In genomic region chrX:19659929-19660328, GRCh38 we compare ENCODE assay signal across 16 cellular contexts.
DNase-seq lines count a peak whose midpoint lies in the region; ATAC-seq and TF ChIP-seq lines count a peak whose summit lies in the region.
"Had no signal": no experiment of that assay in that cellular context is flagged by ENCODE, and none has a peak within 500 bp of the region (broad histone marks: within the 10 kb centered on the region; RNA-seq: fewer than 3 reads in every experiment).

No MANE protein-coding gene starts in this region.

- H3K36me3 Mint-ChIP-seq in activated T-cell treated with anti-CD3 and anti-CD28 coated beads, Interleukin-2, amount 50 U/mL, for 4 hours (ENCODE audit: insufficient read depth), result peaks cover 20% of the 10 kb centered on the region

- peaks cover 42% of the 10 kb centered on the region for H3K4me1 Mint-ChIP-seq in activated T-cell treated with anti-CD3 and anti-CD28 coated beads, Interleukin-2, amount 50 U/mL, for 4 hours (ENCODE audit: low read depth)

- H3K4me3 Mint-ChIP-seq in activated T-cell treated with anti-CD3 and anti-CD28 coated beads, Interleukin-2, amount 50 U/mL, for 4 hours, result no peak overlapping the region
- H3K4me3 Mint-ChIP-seq: activated CD8-positive, alpha-beta memory T cell treated with anti-CD3 and anti-CD28 coated beads, Interleukin-2, amount 10 ng/mL, durations not matched to agents 7 days and 5 days; CD8-positive, alpha-beta T cell; effector memory CD8-positive, alpha-beta T cell; naive thymus-derived CD4-positive, alpha-beta T cell had no signal

- ATAC-seq in GM18867 (IDR thresholded peaks at IDR 0.05; ENCODE audit: unreplicated experiment) (peak; percentile 40), SK-N-SH treated with all-trans-retinoic acid at 6 μM for 48 hours (peak; percentile 53; the same call in 2 of the 3 replicates), HG03097 (IDR thresholded peaks at IDR 0.05; ENCODE audit: low FRiP score, unreplicated experiment) (no peak)
- ATAC-seq in activated T-cell treated with anti-CD3 and anti-CD28 coated beads, Interleukin-2, amount 50 U/mL, for 4 hours, result no peak
- ATAC-seq: activated CD8-positive, alpha-beta memory T cell treated with anti-CD3 and anti-CD28 coated beads, Interleukin-2, amount 10 ng/mL, durations not matched to agents 7 days and 5 days; CD8-positive, alpha-beta T cell; effector memory CD8-positive, alpha-beta T cell; lower lobe of right lung; naive thymus-derived CD4-positive, alpha-beta T cell had no signal

- no peaks in the 10 kb centered on the region for H3K27me3 Mint-ChIP-seq in activated T-cell treated with anti-CD3 and anti-CD28 coated beads, Interleukin-2, amount 50 U/mL, for 4 hours (ENCODE audit: low read depth)
- H3K27me3 Mint-ChIP-seq: activated CD8-positive, alpha-beta memory T cell treated with anti-CD3 and anti-CD28 coated beads, Interleukin-2, amount 10 ng/mL, durations not matched to agents 7 days and 5 days; effector memory CD8-positive, alpha-beta T cell; naive thymus-derived CD4-positive, alpha-beta T cell had no signal

- TF ChIP-seq CTCF in fibroblast of mammary gland (conservative IDR thresholded peaks at IDR 0.05; ENCODE audit: control insufficient read depth, insufficient read depth, low read depth, low read length) (peak; percentile 24), foreskin fibroblast (IDR thresholded peaks at IDR 0.05; ENCODE audit: low read depth, low read length) (no peak)

- no peak overlapping the region for H3K4me3 ChIP-seq in fibroblast of mammary gland (ENCODE audit: control insufficient read depth, low read depth, low read length)
- no peak overlapping the region for H3K4me3 ChIP-seq in foreskin fibroblast (ENCODE audit: low read depth in 1 of 2, low read length in 2 of 2)
- H3K4me3 ChIP-seq: lower lobe of right lung had no signal

- DNase-seq in DMS53 (lab: John Stamatoyannopoulos, UW) (peak; percentile 2), DMS53 treated with DMSO at 0.1 percent for 48 hours (lab: John Stamatoyannopoulos, UW; ENCODE audit: unreplicated experiment) (no peak), fibroblast of mammary gland (ENCODE audit: low read depth) (peak; percentile 37), foreskin fibroblast (no peak)
- DNase-seq in activated T-cell treated with anti-CD3 and anti-CD28 coated beads, Interleukin-2, amount 50 U/mL, for 4 hours, result no peak
- DNase-seq: 8988T; activated CD8-positive, alpha-beta memory T cell treated with anti-CD3 and anti-CD28 coated beads, Interleukin-2, amount 10 ng/mL, durations not matched to agents 7 days and 5 days; activated naive CD4-positive, alpha-beta T cell; CD8-positive, alpha-beta T cell; effector memory CD8-positive, alpha-beta T cell; lower lobe of right lung; naive thymus-derived CD4-positive, alpha-beta T cell; WERI-Rb-1 had no signal

- no peaks in the 10 kb centered on the region for H3K9me3 Mint-ChIP-seq in activated T-cell treated with anti-CD3 and anti-CD28 coated beads, Interleukin-2, amount 50 U/mL, for 4 hours
- H3K9me3 Mint-ChIP-seq: CD8-positive, alpha-beta T cell; effector memory CD8-positive, alpha-beta T cell had no signal

TF ChIP-seq in SK-N-SH treated with all-trans-retinoic acid at 6 μM for 48 hours, 23 proteins besides CTCF, POLR2A, EP300 and RAD21:
- TF ChIP-seq SNAI2 (CRISPR knock-in tag; IDR thresholded peaks at IDR 0.05) (no peak), TCF4 (CRISPR knock-in tag; IDR thresholded peaks at IDR 0.05; ENCODE audit: borderline replicate concordance) (no peak), BACH2 (CRISPR knock-in tag; IDR thresholded peaks at IDR 0.05; ENCODE audit: borderline replicate concordance) (no peak), ZFP30 (CRISPR knock-in tag; IDR thresholded peaks at IDR 0.05) (no peak), TOX (CRISPR knock-in tag; IDR thresholded peaks at IDR 0.05; ENCODE audit: borderline replicate concordance) (no peak), OSR1 (CRISPR knock-in tag; IDR thresholded peaks at IDR 0.05) (no peak), ZC3H10 (CRISPR knock-in tag; IDR thresholded peaks at IDR 0.05) (no peak), ZFP3 (CRISPR knock-in tag; IDR thresholded peaks at IDR 0.05) (no peak), GLIS3 (CRISPR knock-in tag; IDR thresholded peaks at IDR 0.05) (no peak), PPARA (CRISPR knock-in tag; IDR thresholded peaks at IDR 0.05; ENCODE audit: borderline replicate concordance) (no peak), ZNF70 (CRISPR knock-in tag; IDR thresholded peaks at IDR 0.05) (no peak)
- TF ChIP-seq, protein P1, sequence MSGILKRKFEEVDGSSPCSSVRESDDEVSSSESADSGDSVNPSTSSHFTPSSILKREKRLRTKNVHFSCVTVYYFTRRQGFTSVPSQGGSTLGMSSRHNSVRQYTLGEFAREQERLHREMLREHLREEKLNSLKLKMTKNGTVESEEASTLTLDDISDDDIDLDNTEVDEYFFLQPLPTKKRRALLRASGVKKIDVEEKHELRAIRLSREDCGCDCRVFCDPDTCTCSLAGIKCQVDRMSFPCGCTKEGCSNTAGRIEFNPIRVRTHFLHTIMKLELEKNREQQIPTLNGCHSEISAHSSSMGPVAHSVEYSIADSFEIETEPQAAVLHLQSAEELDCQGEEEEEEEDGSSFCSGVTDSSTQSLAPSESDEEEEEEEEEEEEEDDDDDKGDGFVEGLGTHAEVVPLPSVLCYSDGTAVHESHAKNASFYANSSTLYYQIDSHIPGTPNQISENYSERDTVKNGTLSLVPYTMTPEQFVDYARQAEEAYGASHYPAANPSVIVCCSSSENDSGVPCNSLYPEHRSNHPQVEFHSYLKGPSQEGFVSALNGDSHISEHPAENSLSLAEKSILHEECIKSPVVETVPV (CRISPR knock-in tag; IDR thresholded peaks at IDR 0.05), result no peak

Comparison
In these comparisons a context has a peak if more than half of its experiments do, and no peak if none do; other contexts are left out.
1. DNase-seq: peak in DMS53 (single experiment) and fibroblast of mammary gland (single experiment); none in DMS53 treated with DMSO at 0.1 percent for 48 hours (single experiment), activated T-cell treated with anti-CD3 and anti-CD28 coated beads, Interleukin-2, amount 50 U/mL, for 4 hours (single experiment) and foreskin fibroblast (0 of 2).
2. ATAC-seq: peak in GM18867 (single experiment) and SK-N-SH treated with all-trans-retinoic acid at 6 μM for 48 hours (single experiment); none in HG03097 (single experiment) and activated T-cell treated with anti-CD3 and anti-CD28 coated beads, Interleukin-2, amount 50 U/mL, for 4 hours (0 of 2).